Comparison of ENCODE assay signal across 8 cellular contexts in the genomic region with DNA sequence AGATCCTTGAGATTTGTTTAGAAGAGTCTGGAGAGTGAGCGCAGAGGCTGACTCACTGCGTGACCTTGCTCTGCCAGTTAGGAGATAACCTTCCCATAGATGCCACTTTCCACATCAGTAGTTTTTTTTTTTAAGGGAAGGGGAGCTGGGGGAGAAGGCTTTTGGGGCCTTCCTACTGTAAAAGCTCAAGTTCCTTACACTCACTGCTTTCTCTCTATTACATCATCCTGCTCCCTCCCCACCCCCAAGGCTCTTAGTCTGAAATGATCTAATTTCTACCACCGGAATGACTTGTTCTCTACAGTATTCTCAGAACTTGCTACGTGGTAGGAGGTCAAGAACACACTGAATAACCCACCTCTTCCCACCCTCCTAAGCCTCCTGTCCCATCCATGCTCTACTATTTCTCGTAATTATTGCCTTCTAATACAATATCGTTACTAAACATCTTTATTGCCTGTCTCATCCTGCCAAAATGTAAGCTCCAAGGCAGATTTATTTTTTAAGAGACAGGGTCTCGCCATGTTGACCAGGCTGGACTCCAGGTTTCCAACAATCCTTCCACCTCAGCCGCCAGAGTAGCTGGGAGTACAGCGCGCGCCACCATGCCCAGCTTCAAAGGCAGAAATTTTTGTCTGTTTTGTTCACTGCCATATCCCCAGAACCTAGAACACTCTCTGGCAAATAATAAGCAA. TPM values are rescaled to one million over a fixed set of nuclear protein-coding genes. Genes with fewer than 3 reads are reported as not detected.
A peak's percentile ranks its signal among the peaks of the same experiment; 100 is the strongest.
DNase-seq lines count a peak whose midpoint lies in the region; ATAC-seq, FAIRE-seq and TF ChIP-seq lines count a peak whose summit lies in the region.

No MANE protein-coding gene starts in this region.

- peaks cover 4% of the 10 kb centered on the region; the same call in 1 of the 2 replicates for H3K4me1 ChIP-seq in SJCRH30
- H3K4me1 ChIP-seq in muscle layer of colon (ENCODE audit: insufficient read depth, low read length) = peaks cover 14% of the 10 kb centered on the region
- H3K4me1 ChIP-seq in upper lobe of left lung = peaks cover 18 to 25% (median 24%) of the 10 kb centered on the region in 4 donors

- peak overlapping the region; percentile 92 for H3K9ac ChIP-seq in muscle layer of colon (ENCODE audit: low read length)

- peak overlapping the region; percentile 94 for H3K27ac Mint-ChIP-seq in central memory CD8-positive, alpha-beta T cell (ENCODE audit: low read depth)

- CTCF ChIA-PET in AG04449 (lab: Yijun Ruan, JAX) = interaction anchor here (0.6 to 7.9 kb wide), 6 partner anchors 13 to 542 kb away, joined by 3 to 58 read pairs (median 4); partner anchors contain the start of gene RPL36

- H3K4me1 Mint-ChIP-seq in central memory CD8-positive, alpha-beta T cell = peaks cover 13% of the 10 kb centered on the region

- FAIRE-seq in GM19239 (lab: Jason Lieb, UNC) = peak; percentile 31

- peak; percentile 73 for DNase-seq in AG04449 (ENCODE audit: low read depth, low spot score)
- DNase-seq in GM19239 (ENCODE audit: insufficient read length, low spot score) = no peak
- peak in 1 of 2 experiments; percentile 38 for DNase-seq in SJCRH30
- no peak for DNase-seq in central memory CD8-positive, alpha-beta T cell (ENCODE audit: low spot score in 2 of 2)
- DNase-seq in upper lobe of left lung = no peak
- no peak for DNase-seq in NCI-H146 treated with DMSO at 0.1 percent for 48 hours (lab: John Stamatoyannopoulos, UW; ENCODE audit: unreplicated experiment)

- TF ChIP-seq EP300 in upper lobe of left lung (IDR thresholded peaks at IDR 0.05) = no peak

- H3K4me3 Mint-ChIP-seq in central memory CD8-positive, alpha-beta T cell = peak overlapping the region; percentile 87

- H3K9me3 ChIP-seq in SJCRH30 (replicated peaks) = no peaks in the 10 kb centered on the region
- H3K9me3 ChIP-seq in muscle layer of colon (ENCODE audit: low read length) = no peaks in the 10 kb centered on the region
- no peaks in the 10 kb centered on the region for H3K9me3 ChIP-seq in upper lobe of left lung

- TF ChIP-seq CTCF in AG04449 (IDR thresholded peaks at IDR 0.05; ENCODE audit: insufficient read depth, low read length, missing control alignments) (no peak), upper lobe of left lung (IDR thresholded peaks at IDR 0.05) (no peak)

- H3K27ac ChIP-seq in SJCRH30 = peak overlapping the region; percentile 77
- H3K27ac ChIP-seq in muscle layer of colon (ENCODE audit: low read depth, low read length) = peak overlapping the region; percentile 99
- peak overlapping the region in 3 of 4 donors; percentile 89 to 96 (median 93) for H3K27ac ChIP-seq in upper lobe of left lung

- H3K36me3 ChIP-seq in SJCRH30 (peaks cover 5% of the 10 kb centered on the region; the same call in 1 of the 2 replicates), muscle layer of colon (ENCODE audit: insufficient read depth, low read length) (peaks cover 3% of the 10 kb centered on the region), upper lobe of left lung (peaks cover 0 to 6% (median 1%) of the 10 kb centered on the region in 4 donors)

- POLR2A ChIA-PET in AG04449 (lab: Yijun Ruan, JAX) = interaction anchor here (0.8 to 2.6 kb wide), 5 partner anchors 23 to 185 kb away, joined by 3 to 19 read pairs (median 4); partner anchors contain the start of genes NDUFA11, RPL36, SAFB and SAFB2

- 35 to 37% methylated on average over 11 of the region's 11 CpGs for WGBS in upper lobe of left lung, 2 donors

- H3K9me3 Mint-ChIP-seq in central memory CD8-positive, alpha-beta T cell = no peaks in the 10 kb centered on the region

- H3K36me3 Mint-ChIP-seq in central memory CD8-positive, alpha-beta T cell (ENCODE audit: insufficient read depth) = peaks cover 20% of the 10 kb centered on the region

- no peak for ATAC-seq in central memory CD8-positive, alpha-beta T cell (replicated peaks; ENCODE audit: extremely low read depth, poor library complexity, severe bottlenecking)
- ATAC-seq in upper lobe of left lung (ENCODE audit: low FRiP score in 2 of 2) = no peak
- no peak for ATAC-seq in GM21367 (IDR thresholded peaks at IDR 0.05; ENCODE audit: unreplicated experiment)

- H3K4me3 ChIP-seq in AG04449 (ENCODE audit: low read depth, low read length) (peak overlapping the region; percentile 97), SJCRH30 (peak overlapping the region; percentile 79), muscle layer of colon (ENCODE audit: low read depth in 1 of 2, low read length in 2 of 2) (peak overlapping the region; percentile 65 to 97), upper lobe of left lung (peak overlapping the region; percentile 68 to 100 (median 90))

- H3K27me3 Mint-ChIP-seq in central memory CD8-positive, alpha-beta T cell = no peaks in the 10 kb centered on the region

- H3K27me3 ChIP-seq in SJCRH30 (no peaks in the 10 kb centered on the region), muscle layer of colon (ENCODE audit: control insufficient read depth in 1 of 2, insufficient read depth in 2 of 2, low read length in 2 of 2) (no peaks in the 10 kb centered on the region), upper lobe of left lung (no peaks in the 10 kb centered on the region)

- TF ChIP-seq POLR2A in upper lobe of left lung (IDR thresholded peaks at IDR 0.05) = no peak

RNA-seq across cellular contexts. Expression of gene LONP1, which starts 1.2 kb away (rescaled TPM):
- total RNA-seq in SJCRH30 (2014; rRNA removed; shearing (Covaris generic)) = 53.5 and 54.0 TPM in 2 replicates
- total RNA-seq in upper lobe of left lung = 100 to 1,000 TPM in 2 of 6 donors, 10 to 100 TPM in 4; 79.7 to 141 (median 89.4) TPM

RNA-seq across cellular contexts. Expression of gene CATSPERD, which starts 1.7 kb away (rescaled TPM):
- total RNA-seq in SJCRH30 (2014; rRNA removed; shearing (Covaris generic)) = not detected in 2 replicates
- 1 to 10 TPM in 3 of 6 donors, not detected in 3; 1.1 to 5.9 (median 1.7) TPM for total RNA-seq in upper lobe of left lung

RNA-seq across cellular contexts. Expression of gene RPL36, which starts 28.6 kb away (rescaled TPM):
- 510 and 695 TPM in 2 replicates for total RNA-seq in SJCRH30 (2014; rRNA removed; shearing (Covaris generic))
- 100 to 1,000 TPM; 290 to 626 (median 442) TPM for total RNA-seq in upper lobe of left lung

RNA-seq across cellular contexts. Expression of gene HSD11B1L, which starts 37.9 kb away (rescaled TPM):
- 0.89 and 1.3 TPM in 2 replicates for total RNA-seq in SJCRH30 (2014; rRNA removed; shearing (Covaris generic))
- 10 to 100 TPM in 4 of 6 donors, 1 to 10 TPM in 2; 4.5 to 26.5 (median 16.7) TPM for total RNA-seq in upper lobe of left lung

RNA-seq across cellular contexts. Expression of gene MICOS13, which starts 38.4 kb away (rescaled TPM):
- total RNA-seq in SJCRH30 (2014; rRNA removed; shearing (Covaris generic)) = 33.0 and 45.6 TPM in 2 replicates
- 10 to 100 TPM; 19.1 to 63.2 (median 34.2) TPM for total RNA-seq in upper lobe of left lung
